33 cellular contexts compared by ENCODE assay signal in the genomic region with DNA sequence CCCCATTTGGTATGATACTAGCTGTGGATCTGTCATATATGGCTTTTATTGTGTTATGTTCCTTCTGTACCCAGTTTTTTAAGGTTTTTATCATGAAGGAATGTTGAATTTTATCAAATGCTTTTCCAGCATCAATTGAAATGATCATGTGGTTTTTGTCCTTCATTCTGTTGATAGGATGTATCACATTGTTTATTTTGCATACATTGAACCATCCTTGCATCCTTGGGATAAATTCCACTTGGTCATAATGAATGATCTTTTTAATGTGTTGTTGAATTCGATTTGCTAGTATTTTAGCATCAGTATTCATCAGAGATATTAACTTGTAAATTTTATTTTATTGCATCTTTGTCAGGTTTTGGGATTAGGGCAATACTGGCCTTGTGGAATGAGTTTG.
"Had no signal": no experiment of that assay in that cellular context is flagged by ENCODE, and none has a peak within 500 bp of the region (broad histone marks: within the 10 kb centered on the region; RNA-seq: fewer than 3 reads in every experiment).

No MANE protein-coding gene starts in this region.

- H3K27me3 ChIP-seq: adrenal gland, body of pancreas, esophagus muscularis mucosa, foreskin keratinocyte, gastrocnemius medialis, heart left ventricle had no signal

- H3K4me3 ChIP-seq: adrenal gland, body of pancreas, esophagus muscularis mucosa, gastrocnemius medialis, heart left ventricle had no signal

- H3K27me3 Mint-ChIP-seq: activated B cell treated with CpG ODN at 0.5 μM for 24 hours; activated CD4-positive, alpha-beta memory T cell treated with anti-CD3 and anti-CD28 coated beads, Interleukin-2, amount 10 ng/mL, durations not matched to agents 7 days and 5 days; activated naive CD4-positive, alpha-beta T cell treated with anti-CD3 and anti-CD28 coated beads, Interleukin-2, amount 50 U/mL, for 24 hours; activated naive CD8-positive, alpha-beta T cell treated with anti-CD3 and anti-CD28 coated beads for 36 hours; activated naive CD8-positive, alpha-beta T cell treated with anti-CD3 and anti-CD28 coated beads, Interleukin-2, amount 50 U/mL, for 24 hours; T-helper 17 cell had no signal

- H3K4me1 ChIP-seq: adrenal gland, body of pancreas, esophagus muscularis mucosa, foreskin keratinocyte, gastrocnemius medialis had no signal

- H3K4me3 Mint-ChIP-seq: activated B cell treated with CpG ODN at 0.5 μM for 24 hours; activated CD4-positive, alpha-beta memory T cell treated with anti-CD3 and anti-CD28 coated beads, Interleukin-2, amount 10 ng/mL, durations not matched to agents 7 days and 5 days; activated naive CD4-positive, alpha-beta T cell treated with anti-CD3 and anti-CD28 coated beads for 36 hours; activated naive CD4-positive, alpha-beta T cell treated with anti-CD3 and anti-CD28 coated beads, Interleukin-2, amount 50 U/mL, for 24 hours; activated naive CD8-positive, alpha-beta T cell treated with anti-CD3 and anti-CD28 coated beads for 36 hours; activated naive CD8-positive, alpha-beta T cell treated with anti-CD3 and anti-CD28 coated beads, Interleukin-2, amount 50 U/mL, for 24 hours; activated T-cell treated with anti-CD3 and anti-CD28 coated beads, Interleukin-2, amount 50 U/mL, for 4 hours; activated T-helper 1 cell treated with anti-CD3 and anti-CD28 coated beads, Interleukin-12 subunit alpha, Interleukin-12 subunit beta, Interleukin-2, Interleukin-4 antibody, amounts not matched to agents 30 ng/mL and 10 ng/mL and 1 ng/mL, durations not matched to agents 14 hours and 24 hours and 36 hours; T-helper 17 cell; T-helper 2 cell treated with Interferon-gamma antibody and Interleukin-4, amounts not matched to agents 5 μg/mL and 100 μg/mL, for 36 hours had no signal

- H3K27ac ChIP-seq: adrenal gland, body of pancreas, esophagus muscularis mucosa, foreskin keratinocyte, gastrocnemius medialis, heart left ventricle, WERI-Rb-1 had no signal

- DNase-seq: activated B cell treated with CpG ODN at 0.5 μM for 24 hours; activated CD4-positive, alpha-beta memory T cell treated with anti-CD3 and anti-CD28 coated beads, Interleukin-2, amount 10 ng/mL, durations not matched to agents 7 days and 5 days; activated CD4-positive, alpha-beta T cell treated with anti-CD3 and anti-CD28 coated beads for 48 hours; activated CD4-positive, alpha-beta T cell treated with anti-CD3 and anti-CD28 coated beads, Interleukin-2, amount 50 U/mL, for 4 hours; activated CD8-positive, alpha-beta memory T cell treated with anti-CD3 and anti-CD28 coated beads, Interleukin-2, amount 50 U/mL, for 48 hours; activated effector memory CD4-positive, alpha-beta T cell treated with anti-CD3 and anti-CD28 coated beads, Interleukin-2, amount 50 U/mL, for 16 hours; activated naive CD4-positive, alpha-beta T cell treated with anti-CD3 and anti-CD28 coated beads for 36 hours; activated naive CD8-positive, alpha-beta T cell treated with anti-CD3 and anti-CD28 coated beads for 36 hours; activated naive CD8-positive, alpha-beta T cell treated with anti-CD3 and anti-CD28 coated beads, Interleukin-2, amount 50 U/mL, for 24 hours; activated T-cell treated with anti-CD3 and anti-CD28 coated beads for 4 hours; activated T-cell treated with anti-CD3 and anti-CD28 coated beads, Interleukin-2, amount 50 U/mL, for 4 hours; adrenal gland; amygdala; aorta; body of pancreas; caudate nucleus; cortex of kidney; dermis blood vessel endothelial cell; effector CD4-positive, alpha-beta T cell; erythroblast; foreskin keratinocyte; gastrocnemius medialis; glutamatergic neuron; heart left ventricle; T-helper 17 cell; T1000; WERI-Rb-1 had no signal

- H3K4me1 Mint-ChIP-seq: activated naive CD8-positive, alpha-beta T cell treated with anti-CD3 and anti-CD28 coated beads for 36 hours; activated naive CD8-positive, alpha-beta T cell treated with anti-CD3 and anti-CD28 coated beads, Interleukin-2, amount 50 U/mL, for 24 hours had no signal

- H3K9me3 ChIP-seq: body of pancreas, gastrocnemius medialis had no signal

- H3K27ac Mint-ChIP-seq: activated B cell treated with CpG ODN at 0.5 μM for 24 hours; activated CD4-positive, alpha-beta memory T cell treated with anti-CD3 and anti-CD28 coated beads, Interleukin-2, amount 10 ng/mL, durations not matched to agents 7 days and 5 days; activated naive CD4-positive, alpha-beta T cell treated with anti-CD3 and anti-CD28 coated beads for 36 hours; activated naive CD8-positive, alpha-beta T cell treated with anti-CD3 and anti-CD28 coated beads for 36 hours; activated naive CD8-positive, alpha-beta T cell treated with anti-CD3 and anti-CD28 coated beads, Interleukin-2, amount 50 U/mL, for 24 hours; activated T-helper 1 cell treated with anti-CD3 and anti-CD28 coated beads, Interleukin-12 subunit alpha, Interleukin-12 subunit beta, Interleukin-2, Interleukin-4 antibody, amounts not matched to agents 30 ng/mL and 10 ng/mL and 1 ng/mL, durations not matched to agents 14 hours and 24 hours and 36 hours; activated T-helper 2 cell treated with anti-CD3 and anti-CD28 coated beads, Interferon-gamma antibody, Interleukin-2, Interleukin-4, amounts not matched to agents 10 μg/mL and 5 μg/mL and 100 μg/mL, durations not matched to agents 14 hours and 24 hours and 36 hours; T-helper 17 cell; T-helper 2 cell treated with Interferon-gamma antibody and Interleukin-4, amounts not matched to agents 5 μg/mL and 100 μg/mL, for 36 hours had no signal

- ATAC-seq: activated CD4-positive, CD25-positive, alpha-beta regulatory T cell treated with anti-CD3 and anti-CD28 coated beads, Interleukin-2, amount 50 U/mL, for 24 hours; activated naive CD8-positive, alpha-beta T cell treated with anti-CD3 and anti-CD28 coated beads, Interleukin-2, amount 50 U/mL, for 24 hours; activated T-cell treated with anti-CD3 and anti-CD28 coated beads, Interleukin-2, amount 50 U/mL, for 4 hours; body of pancreas; foreskin keratinocyte; gastrocnemius medialis; heart left ventricle; T-helper 17 cell had no signal
